ENCODE assay signal across 2 cellular contexts in genomic region chr19:44653977-44654784, GRCh38.
A peak's percentile ranks its signal among the peaks of the same experiment; 100 is the strongest.
TF ChIP-seq lines count a peak whose summit lies in the region.

No MANE protein-coding gene starts in this region.

TF ChIP-seq in A549, 52 proteins besides CTCF, POLR2A, EP300 and RAD21:
- no peak for TF ChIP-seq NPAS2 (CRISPR knock-in tag; IDR thresholded peaks at IDR 0.05; ENCODE audit: borderline replicate concordance)
- TF ChIP-seq EHMT2 (IDR thresholded peaks at IDR 0.05; ENCODE audit: low read depth) = no peak
- no peak for TF ChIP-seq ZSCAN20 (CRISPR knock-in tag; IDR thresholded peaks at IDR 0.05)
- no peak for TF ChIP-seq HOXB5 (CRISPR knock-in tag; IDR thresholded peaks at IDR 0.05)
- TF ChIP-seq CBX2 (IDR thresholded peaks at IDR 0.05; ENCODE audit: borderline replicate concordance, low read depth) = no peak
- peak; percentile 96 for TF ChIP-seq SMC3 (IDR thresholded peaks at IDR 0.05)
- no peak for TF ChIP-seq FOSL2 (IDR thresholded peaks at IDR 0.05)
- peak; percentile 37; the same call in 1 of the 2 replicates for TF ChIP-seq FOSL2 (CRISPR knock-in tag; IDR thresholded peaks at IDR 0.05)
- TF ChIP-seq MAFK (IDR thresholded peaks at IDR 0.05; ENCODE audit: partially characterized antibody) = peak; percentile 97
- TF ChIP-seq KDM1A (IDR thresholded peaks at IDR 0.05; ENCODE audit: low read depth) = no peak
- TF ChIP-seq USF2 (IDR thresholded peaks at IDR 0.05) = peak; percentile 67; the same call in 1 of the 2 replicates
- no peak for TF ChIP-seq KDM5A (IDR thresholded peaks at IDR 0.05)
- TF ChIP-seq ZFP36 (IDR thresholded peaks at IDR 0.05; ENCODE audit: borderline replicate concordance, partially characterized antibody) = no peak
- TF ChIP-seq, protein P1, sequence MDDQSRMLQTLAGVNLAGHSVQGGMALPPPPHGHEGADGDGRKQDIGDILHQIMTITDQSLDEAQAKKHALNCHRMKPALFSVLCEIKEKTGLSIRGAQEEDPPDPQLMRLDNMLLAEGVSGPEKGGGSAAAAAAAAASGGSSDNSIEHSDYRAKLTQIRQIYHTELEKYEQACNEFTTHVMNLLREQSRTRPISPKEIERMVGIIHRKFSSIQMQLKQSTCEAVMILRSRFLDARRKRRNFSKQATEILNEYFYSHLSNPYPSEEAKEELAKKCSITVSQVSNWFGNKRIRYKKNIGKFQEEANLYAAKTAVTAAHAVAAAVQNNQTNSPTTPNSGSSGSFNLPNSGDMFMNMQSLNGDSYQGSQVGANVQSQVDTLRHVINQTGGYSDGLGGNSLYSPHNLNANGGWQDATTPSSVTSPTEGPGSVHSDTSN (IDR thresholded peaks at IDR 0.05) = peak; percentile 54; the same call in 1 of the 2 replicates
- no peak for TF ChIP-seq ZC3H11A (IDR thresholded peaks at IDR 0.05)
- TF ChIP-seq CHD2 (IDR thresholded peaks at IDR 0.05; ENCODE audit: low read length, partially characterized antibody) = no peak
- TF ChIP-seq HOXB13 (CRISPR knock-in tag; IDR thresholded peaks at IDR 0.05; ENCODE audit: low read depth) = no peak
- TF ChIP-seq MAX (IDR thresholded peaks at IDR 0.05) = peak; percentile 61
- no peak for TF ChIP-seq ZNF302 (CRISPR knock-in tag; IDR thresholded peaks at IDR 0.05)
- no peak for TF ChIP-seq MAZ (IDR thresholded peaks at IDR 0.05; ENCODE audit: borderline replicate concordance, low read depth, low read length)
- TF ChIP-seq, protein P2, sequence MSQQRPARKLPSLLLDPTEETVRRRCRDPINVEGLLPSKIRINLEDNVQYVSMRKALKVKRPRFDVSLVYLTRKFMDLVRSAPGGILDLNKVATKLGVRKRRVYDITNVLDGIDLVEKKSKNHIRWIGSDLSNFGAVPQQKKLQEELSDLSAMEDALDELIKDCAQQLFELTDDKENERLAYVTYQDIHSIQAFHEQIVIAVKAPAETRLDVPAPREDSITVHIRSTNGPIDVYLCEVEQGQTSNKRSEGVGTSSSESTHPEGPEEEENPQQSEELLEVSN (IDR thresholded peaks at IDR 0.05; ENCODE audit: borderline replicate concordance, low read depth) = no peak
- no peak for TF ChIP-seq ESRRA (IDR thresholded peaks at IDR 0.05; ENCODE audit: borderline replicate concordance, low read length)
- TF ChIP-seq RARB (CRISPR knock-in tag; IDR thresholded peaks at IDR 0.05) = no peak
- TF ChIP-seq JUNB (IDR thresholded peaks at IDR 0.05) = no peak
- TF ChIP-seq, protein P3, sequence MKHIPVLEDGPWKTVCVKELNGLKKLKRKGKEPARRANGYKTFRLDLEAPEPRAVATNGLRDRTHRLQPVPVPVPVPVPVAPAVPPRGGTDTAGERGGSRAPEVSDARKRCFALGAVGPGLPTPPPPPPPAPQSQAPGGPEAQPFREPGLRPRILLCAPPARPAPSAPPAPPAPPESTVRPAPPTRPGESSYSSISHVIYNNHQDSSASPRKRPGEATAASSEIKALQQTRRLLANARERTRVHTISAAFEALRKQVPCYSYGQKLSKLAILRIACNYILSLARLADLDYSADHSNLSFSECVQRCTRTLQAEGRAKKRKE (CRISPR knock-in tag; IDR thresholded peaks at IDR 0.05; ENCODE audit: low read depth) = 0 out of 2 replicates have a peak, but pooled peaks have one; percentile 59
- TF ChIP-seq TFCP2L1 (CRISPR knock-in tag; IDR thresholded peaks at IDR 0.05) = no peak
- TF ChIP-seq CHD4 (IDR thresholded peaks at IDR 0.05; ENCODE audit: borderline replicate concordance) = no peak
- TF ChIP-seq, protein P4, sequence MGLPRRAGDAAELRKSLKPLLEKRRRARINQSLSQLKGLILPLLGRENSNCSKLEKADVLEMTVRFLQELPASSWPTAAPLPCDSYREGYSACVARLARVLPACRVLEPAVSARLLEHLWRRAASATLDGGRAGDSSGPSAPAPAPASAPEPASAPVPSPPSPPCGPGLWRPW (IDR thresholded peaks at IDR 0.05) = no peak
- no peak for TF ChIP-seq MYC (IDR thresholded peaks at IDR 0.05; ENCODE audit: borderline replicate concordance, low read length)
- TF ChIP-seq CBX8 (IDR thresholded peaks at IDR 0.05) = no peak

TF ChIP-seq in GM12878, 131 proteins besides CTCF, POLR2A, EP300 and RAD21 (continues in another document):
- TF ChIP-seq BHLHE40 (IDR thresholded peaks at IDR 0.05; ENCODE audit: borderline replicate concordance in 1 of 2, low read depth in 2 of 2, low read length in 1 of 2) (peak; percentile 8 to 35; a peak in 1 of 4 replicates), SREBF1 (IDR thresholded peaks at IDR 0.05; ENCODE audit: low read length) (no peak), KDM1A (IDR thresholded peaks at IDR 0.05; ENCODE audit: borderline replicate concordance) (no peak), SUPT20H (IDR thresholded peaks at IDR 0.05; ENCODE audit: borderline replicate concordance, control insufficient read depth, low read depth, low read length) (no peak), SPI1 (IDR thresholded peaks at IDR 0.05; ENCODE audit: borderline replicate concordance, insufficient read depth, low read depth, low read length) (no peak), ZNF384 (IDR thresholded peaks at IDR 0.05; ENCODE audit: borderline replicate concordance, low read depth, low read length) (no peak), KAT2A (conservative IDR thresholded peaks at IDR 0.05; ENCODE audit: control insufficient read depth, low read depth, low read length) (no peak), SMC3 (IDR thresholded peaks at IDR 0.05; ENCODE audit: borderline replicate concordance, low read length) (peak; percentile 68; the same call in 1 of the 2 replicates), POLR2AphosphoS2 (IDR thresholded peaks at IDR 0.05; ENCODE audit: low read depth, low read length) (no peak), JUNB (IDR thresholded peaks at IDR 0.05) (no peak), SUZ12 (IDR thresholded peaks at IDR 0.05; ENCODE audit: unreplicated experiment) (no peak), MEF2B (IDR thresholded peaks at IDR 0.05; ENCODE audit: partially characterized antibody, poor library complexity, severe bottlenecking) (no peak), CEBPZ (IDR thresholded peaks at IDR 0.05; ENCODE audit: low read depth, low read length) (no peak), USF2 (IDR thresholded peaks at IDR 0.05; ENCODE audit: borderline replicate concordance, low read depth, low read length) (peak; percentile 61), MXI1 (IDR thresholded peaks at IDR 0.05; ENCODE audit: low read depth, low read length) (no peak), BRCA1 (IDR thresholded peaks at IDR 0.05; ENCODE audit: low read depth, low read length) (no peak), RAD51 (IDR thresholded peaks at IDR 0.05) (peak; percentile 75), TCF12 (IDR thresholded peaks at IDR 0.05; ENCODE audit: low read depth, low read length) (peak; percentile 90), YY1 (IDR thresholded peaks at IDR 0.05; ENCODE audit: low read depth, low read length) (peak; percentile 54; the same call in 1 of the 2 replicates), BMI1 (IDR thresholded peaks at IDR 0.05; ENCODE audit: borderline replicate concordance) (no peak), ESRRA (IDR thresholded peaks at IDR 0.05; ENCODE audit: low read length) (no peak), CBFB (IDR thresholded peaks at IDR 0.05; ENCODE audit: low read depth) (no peak), GABPA (IDR thresholded peaks at IDR 0.05; ENCODE audit: low read depth) (no peak), HDAC6 (IDR thresholded peaks at IDR 0.05; ENCODE audit: unreplicated experiment) (no peak), NR2F1 (conservative IDR thresholded peaks at IDR 0.05) (no peak), NFIC (IDR thresholded peaks at IDR 0.05; ENCODE audit: low read depth, low read length) (no peak), SIN3A (IDR thresholded peaks at IDR 0.05; ENCODE audit: low read depth, low read length) (0 out of 2 replicates have a peak, but pooled peaks have one; percentile 32), WRNIP1 (IDR thresholded peaks at IDR 0.05; ENCODE audit: borderline replicate concordance, low read depth, low read length) (no peak)
- TF ChIP-seq, protein P5, sequence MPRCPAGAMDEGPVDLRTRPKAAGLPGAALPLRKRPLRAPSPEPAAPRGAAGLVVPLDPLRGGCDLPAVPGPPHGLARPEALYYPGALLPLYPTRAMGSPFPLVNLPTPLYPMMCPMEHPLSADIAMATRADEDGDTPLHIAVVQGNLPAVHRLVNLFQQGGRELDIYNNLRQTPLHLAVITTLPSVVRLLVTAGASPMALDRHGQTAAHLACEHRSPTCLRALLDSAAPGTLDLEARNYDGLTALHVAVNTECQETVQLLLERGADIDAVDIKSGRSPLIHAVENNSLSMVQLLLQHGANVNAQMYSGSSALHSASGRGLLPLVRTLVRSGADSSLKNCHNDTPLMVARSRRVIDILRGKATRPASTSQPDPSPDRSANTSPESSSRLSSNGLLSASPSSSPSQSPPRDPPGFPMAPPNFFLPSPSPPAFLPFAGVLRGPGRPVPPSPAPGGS (IDR thresholded peaks at IDR 0.05; ENCODE audit: borderline replicate concordance, insufficient read depth, low read depth, low read length, poor library complexity, severe bottlenecking) = no peak
- TF ChIP-seq, protein P6, sequence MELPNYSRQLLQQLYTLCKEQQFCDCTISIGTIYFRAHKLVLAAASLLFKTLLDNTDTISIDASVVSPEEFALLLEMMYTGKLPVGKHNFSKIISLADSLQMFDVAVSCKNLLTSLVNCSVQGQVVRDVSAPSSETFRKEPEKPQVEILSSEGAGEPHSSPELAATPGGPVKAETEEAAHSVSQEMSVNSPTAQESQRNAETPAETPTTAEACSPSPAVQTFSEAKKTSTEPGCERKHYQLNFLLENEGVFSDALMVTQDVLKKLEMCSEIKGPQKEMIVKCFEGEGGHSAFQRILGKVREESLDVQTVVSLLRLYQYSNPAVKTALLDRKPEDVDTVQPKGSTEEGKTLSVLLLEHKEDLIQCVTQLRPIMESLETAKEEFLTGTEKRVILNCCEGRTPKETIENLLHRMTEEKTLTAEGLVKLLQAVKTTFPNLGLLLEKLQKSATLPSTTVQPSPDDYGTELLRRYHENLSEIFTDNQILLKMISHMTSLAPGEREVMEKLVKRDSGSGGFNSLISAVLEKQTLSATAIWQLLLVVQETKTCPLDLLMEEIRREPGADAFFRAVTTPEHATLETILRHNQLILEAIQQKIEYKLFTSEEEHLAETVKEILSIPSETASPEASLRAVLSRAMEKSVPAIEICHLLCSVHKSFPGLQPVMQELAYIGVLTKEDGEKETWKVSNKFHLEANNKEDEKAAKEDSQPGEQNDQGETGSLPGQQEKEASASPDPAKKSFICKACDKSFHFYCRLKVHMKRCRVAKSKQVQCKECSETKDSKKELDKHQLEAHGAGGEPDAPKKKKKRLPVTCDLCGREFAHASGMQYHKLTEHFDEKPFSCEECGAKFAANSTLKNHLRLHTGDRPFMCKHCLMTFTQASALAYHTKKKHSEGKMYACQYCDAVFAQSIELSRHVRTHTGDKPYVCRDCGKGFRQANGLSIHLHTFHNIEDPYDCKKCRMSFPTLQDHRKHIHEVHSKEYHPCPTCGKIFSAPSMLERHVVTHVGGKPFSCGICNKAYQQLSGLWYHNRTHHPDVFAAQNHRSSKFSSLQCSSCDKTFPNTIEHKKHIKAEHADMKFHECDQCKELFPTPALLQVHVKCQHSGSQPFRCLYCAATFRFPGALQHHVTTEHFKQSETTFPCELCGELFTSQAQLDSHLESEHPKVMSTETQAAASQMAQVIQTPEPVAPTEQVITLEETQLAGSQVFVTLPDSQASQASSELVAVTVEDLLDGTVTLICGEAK (IDR thresholded peaks at IDR 0.05; ENCODE audit: borderline replicate concordance) = no peak
- TF ChIP-seq, protein P7, sequence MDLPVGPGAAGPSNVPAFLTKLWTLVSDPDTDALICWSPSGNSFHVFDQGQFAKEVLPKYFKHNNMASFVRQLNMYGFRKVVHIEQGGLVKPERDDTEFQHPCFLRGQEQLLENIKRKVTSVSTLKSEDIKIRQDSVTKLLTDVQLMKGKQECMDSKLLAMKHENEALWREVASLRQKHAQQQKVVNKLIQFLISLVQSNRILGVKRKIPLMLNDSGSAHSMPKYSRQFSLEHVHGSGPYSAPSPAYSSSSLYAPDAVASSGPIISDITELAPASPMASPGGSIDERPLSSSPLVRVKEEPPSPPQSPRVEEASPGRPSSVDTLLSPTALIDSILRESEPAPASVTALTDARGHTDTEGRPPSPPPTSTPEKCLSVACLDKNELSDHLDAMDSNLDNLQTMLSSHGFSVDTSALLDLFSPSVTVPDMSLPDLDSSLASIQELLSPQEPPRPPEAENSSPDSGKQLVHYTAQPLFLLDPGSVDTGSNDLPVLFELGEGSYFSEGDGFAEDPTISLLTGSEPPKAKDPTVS (IDR thresholded peaks at IDR 0.05; ENCODE audit: low read depth, low read length) = no peak
- TF ChIP-seq, protein P1 (IDR thresholded peaks at IDR 0.05; ENCODE audit: insufficient replicate concordance, low read depth, low read length) = no peak
